In the genomic region with DNA sequence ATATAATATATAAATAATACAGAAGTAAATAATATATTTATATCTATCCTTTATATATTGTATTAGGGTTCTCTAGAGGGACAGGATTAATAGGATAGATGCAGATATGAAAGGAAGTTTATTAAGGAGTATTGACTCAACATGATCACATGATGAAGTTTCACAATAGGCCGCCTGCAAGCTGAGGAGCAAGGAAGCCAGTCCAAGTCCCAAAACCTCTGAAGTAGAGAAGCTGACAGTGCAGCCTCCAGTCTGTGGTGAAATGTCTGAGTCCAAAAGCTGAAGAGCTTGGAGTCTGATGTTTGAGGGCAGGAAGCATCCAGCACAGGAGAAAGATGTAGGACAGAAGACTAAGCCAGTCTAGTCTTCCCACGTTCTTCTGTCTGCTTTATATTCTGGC, we compare ENCODE assay signal across 1 cellular context.
TF ChIP-seq lines count a peak whose summit lies in the region.

No MANE protein-coding gene starts in this region.

TF ChIP-seq in endothelial cell of umbilical vein, 7 proteins besides CTCF, POLR2A, EP300 and RAD21:
- TF ChIP-seq MYC (IDR thresholded peaks at IDR 0.05; ENCODE audit: low read depth, low read length) (no peak), GATA2 (IDR thresholded peaks at IDR 0.05; ENCODE audit: insufficient read depth, insufficient read length, low read depth, low read length) (no peak), EZH2 (IDR thresholded peaks at IDR 0.05; ENCODE audit: borderline replicate concordance, low read depth, low read length, severe bottlenecking) (no peak), POLR2AphosphoS5 (IDR thresholded peaks at IDR 0.05; ENCODE audit: insufficient read depth, low read depth, low read length) (no peak), JUN (IDR thresholded peaks at IDR 0.05; ENCODE audit: borderline replicate concordance, insufficient read depth, insufficient read length, low read depth) (no peak), FOS (IDR thresholded peaks at IDR 0.05; ENCODE audit: borderline replicate concordance, insufficient read depth, low read length) (no peak)
- TF ChIP-seq, protein P1, sequence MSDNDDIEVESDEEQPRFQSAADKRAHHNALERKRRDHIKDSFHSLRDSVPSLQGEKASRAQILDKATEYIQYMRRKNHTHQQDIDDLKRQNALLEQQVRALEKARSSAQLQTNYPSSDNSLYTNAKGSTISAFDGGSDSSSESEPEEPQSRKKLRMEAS (IDR thresholded peaks at IDR 0.05; ENCODE audit: insufficient read depth, insufficient read length): no peak
